In genomic region chr17:75572713-75573539, GRCh38 we compare ENCODE assay signal across 25 cellular contexts.
"Had no signal": no experiment of that assay in that cellular context is flagged by ENCODE, and none has a peak within 500 bp of the region (broad histone marks: within the 10 kb centered on the region; RNA-seq: fewer than 3 reads in every experiment).

No MANE protein-coding gene starts in this region.

- H3K27ac Mint-ChIP-seq: activated naive CD8-positive, alpha-beta T cell treated with anti-CD3 and anti-CD28 coated beads for 36 hours; activated T-cell treated with anti-CD3 and anti-CD28 coated beads, Interleukin-2, amount 50 U/mL, for 24 hours; activated T-helper 17 cell treated with anti-CD3 and anti-CD28 coated beads, Interleukin-2, amount 50 U/mL, for 72 hours; nephron had no signal

- H3K4me1 Mint-ChIP-seq: activated naive CD8-positive, alpha-beta T cell treated with anti-CD3 and anti-CD28 coated beads for 36 hours; activated T-helper 17 cell treated with anti-CD3 and anti-CD28 coated beads, Interleukin-2, amount 50 U/mL, for 72 hours; nephron had no signal

- H3K4me2 ChIP-seq: SK-N-SH had no signal

- H3K36me3 ChIP-seq: cardiac muscle cell had no signal

- ATAC-seq: activated T-helper 17 cell treated with anti-CD3 and anti-CD28 coated beads, Interleukin-2, amount 50 U/mL, for 72 hours; foreskin keratinocyte; left cardiac atrium; stimulated activated naive CD8-positive, alpha-beta T cell treated with anti-CD3 and anti-CD28 coated beads, Interleukin-15, Interleukin-2, amounts not matched to agents 100 U/mL and 50 U/mL, for 24 hours had no signal

- DNase-seq: activated CD4-positive, alpha-beta T cell treated with anti-CD3 and anti-CD28 coated beads for 1 hour; activated CD4-positive, alpha-beta T cell treated with anti-CD3 and anti-CD28 coated beads, Interleukin-2, amount 50 U/mL, for 4 hours; activated CD8-positive, alpha-beta memory T cell treated with anti-CD3 and anti-CD28 coated beads for 24 hours; activated CD8-positive, alpha-beta memory T cell treated with anti-CD3 and anti-CD28 coated beads, Interleukin-2, amount 50 U/mL, for 4 hours; activated naive CD4-positive, alpha-beta T cell; activated naive CD8-positive, alpha-beta T cell treated with anti-CD3 and anti-CD28 coated beads for 36 hours; activated T-cell treated with anti-CD3 and anti-CD28 coated beads, Interleukin-2, amount 50 U/mL, for 24 hours; cortex of kidney; effector CD4-positive, alpha-beta T cell; erythroblast; foreskin keratinocyte; hypothalamus; nucleus accumbens; SK-N-SH; spleen; stimulated activated CD4-positive, alpha-beta T cell treated with anti-CD3 and anti-CD28 coated beads, Interleukin-4, amount 100 ng/mL, for 1 hour; stimulated activated naive CD8-positive, alpha-beta T cell treated with anti-CD3 and anti-CD28 coated beads, Interleukin-15, Interleukin-2, amounts not matched to agents 100 U/mL and 50 U/mL, for 24 hours; WERI-Rb-1 had no signal

- H3K36me3 Mint-ChIP-seq: activated naive CD8-positive, alpha-beta T cell treated with anti-CD3 and anti-CD28 coated beads for 36 hours had no signal

- H3K27me3 ChIP-seq: cardiac muscle cell, foreskin keratinocyte, spleen had no signal

- H3K27me3 Mint-ChIP-seq: activated naive CD8-positive, alpha-beta T cell treated with anti-CD3 and anti-CD28 coated beads for 36 hours; activated T-cell treated with anti-CD3 and anti-CD28 coated beads, Interleukin-2, amount 50 U/mL, for 24 hours; activated T-helper 17 cell treated with anti-CD3 and anti-CD28 coated beads, Interleukin-2, amount 50 U/mL, for 72 hours; memory B cell had no signal

- H3K4me3 Mint-ChIP-seq: activated naive CD8-positive, alpha-beta T cell treated with anti-CD3 and anti-CD28 coated beads for 36 hours; activated T-cell treated with anti-CD3 and anti-CD28 coated beads, Interleukin-2, amount 50 U/mL, for 24 hours; activated T-helper 17 cell treated with anti-CD3 and anti-CD28 coated beads, Interleukin-2, amount 50 U/mL, for 72 hours; memory B cell; nephron; T-helper 2 cell treated with Interferon-gamma antibody and Interleukin-4, amounts not matched to agents 5 μg/mL and 100 μg/mL, for 36 hours had no signal

- H3K79me2 ChIP-seq: parathyroid adenoma had no signal

- H3K27ac ChIP-seq: cardiac muscle cell, foreskin keratinocyte, parathyroid adenoma, spleen, WERI-Rb-1 had no signal

- H3K9ac ChIP-seq: parathyroid adenoma, SK-N-SH had no signal

- H2AFZ ChIP-seq: parathyroid adenoma had no signal

- H3K9me3 ChIP-seq: SK-N-SH, spleen had no signal

- H3K4me3 ChIP-seq: cardiac muscle cell, spleen had no signal

- H3K4me1 ChIP-seq: foreskin keratinocyte, parathyroid adenoma had no signal
